9 cellular contexts compared by ENCODE assay signal in the genomic region with DNA sequence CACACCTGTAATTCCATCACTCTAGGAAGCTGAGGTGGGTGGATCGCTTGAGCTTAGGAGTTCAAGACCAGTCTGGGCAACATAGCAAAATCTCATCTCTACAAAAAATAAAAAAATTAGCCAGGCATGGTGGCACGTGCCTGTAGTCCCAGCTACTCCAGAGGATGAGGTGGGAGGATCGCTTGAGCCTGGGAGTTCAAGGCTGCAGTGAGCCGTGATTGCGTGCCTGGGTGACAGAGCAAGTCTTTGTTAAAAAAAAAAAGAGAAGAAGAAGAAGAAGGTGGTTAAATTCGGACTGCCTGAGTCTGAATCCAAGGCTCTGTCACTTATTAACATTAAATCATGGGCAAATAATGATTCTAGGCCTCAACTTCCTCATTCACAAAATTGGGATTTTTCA. TPM values are rescaled to one million over a fixed set of nuclear protein-coding genes. Genes with fewer than 3 reads are reported as not detected.
"Had no signal": no experiment of that assay in that cellular context is flagged by ENCODE, and none has a peak within 500 bp of the region (broad histone marks: within the 10 kb centered on the region; RNA-seq: fewer than 3 reads in every experiment).

No MANE protein-coding gene starts in this region.

- H3K4me3 ChIP-seq: GM23248, HAP-1, K562 had no signal

- H3K27ac ChIP-seq: GM23248 had no signal

- H3K9me3 Mint-ChIP-seq: HFFc6 had no signal

- H3K4me3 Mint-ChIP-seq: HFFc6 had no signal

- DNase-seq: GM23248, GOT3, H7, HFFc6, IMR-90 had no signal

- H3K9me3 ChIP-seq: HAP-1 had no signal

- H3K36me3 ChIP-seq: HAP-1 had no signal

- ATAC-seq: HCT116, K562 had no signal

- H3K27ac Mint-ChIP-seq: HFFc6 had no signal

RNA-seq across cellular contexts. Expression of gene EOMES, which starts 51.0 kb away (rescaled TPM):
- total RNA-seq: HFFc6, HT-29, IMR-90 had no signal
